In genomic region chr5:130550553-130550940, GRCh38 we compare ENCODE assay signal across 17 cellular contexts.
"Had no signal": no experiment of that assay in that cellular context is flagged by ENCODE, and none has a peak within 500 bp of the region (broad histone marks: within the 10 kb centered on the region; RNA-seq: fewer than 3 reads in every experiment).

No MANE protein-coding gene starts in this region.

- H3K4me3 Mint-ChIP-seq: activated CD8-positive, alpha-beta memory T cell treated with anti-CD3 and anti-CD28 coated beads, Interleukin-2, amount 10 ng/mL, durations not matched to agents 7 days and 5 days; activated naive CD8-positive, alpha-beta T cell treated with anti-CD3 and anti-CD28 coated beads for 36 hours; activated T-cell treated with anti-CD3 and anti-CD28 coated beads, Interleukin-2, amount 50 U/mL, for 4 hours; nephron had no signal

- H3K9me3 Mint-ChIP-seq: activated T-cell treated with anti-CD3 and anti-CD28 coated beads, Interleukin-2, amount 50 U/mL, for 4 hours had no signal

- H3K36me3 ChIP-seq: right lobe of liver, suprapubic skin, upper lobe of right lung had no signal

- H3K27ac ChIP-seq: psoas muscle, right lobe of liver, suprapubic skin, upper lobe of right lung had no signal

- H3K9me3 ChIP-seq: psoas muscle, right lobe of liver, suprapubic skin, upper lobe of right lung had no signal

- H3K36me3 Mint-ChIP-seq: activated CD8-positive, alpha-beta memory T cell treated with anti-CD3 and anti-CD28 coated beads, Interleukin-2, amount 10 ng/mL, durations not matched to agents 7 days and 5 days; activated naive CD8-positive, alpha-beta T cell treated with anti-CD3 and anti-CD28 coated beads for 36 hours had no signal

- H3K4me1 Mint-ChIP-seq: activated CD8-positive, alpha-beta memory T cell treated with anti-CD3 and anti-CD28 coated beads, Interleukin-2, amount 10 ng/mL, durations not matched to agents 7 days and 5 days; activated naive CD8-positive, alpha-beta T cell treated with anti-CD3 and anti-CD28 coated beads for 36 hours; nephron had no signal

- ATAC-seq: activated CD8-positive, alpha-beta memory T cell treated with anti-CD3 and anti-CD28 coated beads, Interleukin-2, amount 10 ng/mL, durations not matched to agents 7 days and 5 days; activated T-cell treated with anti-CD3 and anti-CD28 coated beads, Interleukin-2, amount 50 U/mL, for 4 hours; psoas muscle; right lobe of liver; stimulated activated naive CD8-positive, alpha-beta T cell treated with anti-CD3 and anti-CD28 coated beads, Interleukin-15, Interleukin-2, amounts not matched to agents 100 U/mL and 50 U/mL, for 24 hours; upper lobe of right lung had no signal

- DNase-seq: activated CD4-positive, alpha-beta T cell treated with anti-CD3 and anti-CD28 coated beads for 1 hour; activated CD4-positive, alpha-beta T cell treated with anti-CD3 and anti-CD28 coated beads, Interleukin-2, amount 50 U/mL, for 48 hours; activated CD8-positive, alpha-beta memory T cell treated with anti-CD3 and anti-CD28 coated beads, Interleukin-2, amount 10 ng/mL, durations not matched to agents 7 days and 5 days; activated gamma-delta T cell; activated naive CD8-positive, alpha-beta T cell treated with anti-CD3 and anti-CD28 coated beads for 36 hours; activated T-cell treated with anti-CD3 and anti-CD28 coated beads, Interleukin-2, amount 50 U/mL, for 4 hours; hypothalamus; occipital lobe; right lobe of liver; stimulated activated CD4-positive, alpha-beta T cell treated with anti-CD3 and anti-CD28 coated beads, Interleukin-2, amount 100 ng/mL, for 48 hours; stimulated activated CD8-positive, alpha-beta memory T cell treated with anti-CD3 and anti-CD28 coated beads, Interleukin-4, amount 100 ng/mL, for 48 hours; stimulated activated naive CD8-positive, alpha-beta T cell treated with anti-CD3 and anti-CD28 coated beads, Interleukin-15, Interleukin-2, amounts not matched to agents 100 U/mL and 50 U/mL, for 24 hours; upper lobe of right lung had no signal

- H3K27me3 ChIP-seq: right lobe of liver, suprapubic skin, upper lobe of right lung had no signal

- H3K27me3 Mint-ChIP-seq: activated CD8-positive, alpha-beta memory T cell treated with anti-CD3 and anti-CD28 coated beads, Interleukin-2, amount 10 ng/mL, durations not matched to agents 7 days and 5 days had no signal

- H3K27ac Mint-ChIP-seq: activated CD8-positive, alpha-beta memory T cell treated with anti-CD3 and anti-CD28 coated beads, Interleukin-2, amount 10 ng/mL, durations not matched to agents 7 days and 5 days; activated naive CD8-positive, alpha-beta T cell treated with anti-CD3 and anti-CD28 coated beads for 36 hours; nephron had no signal

- H3K4me3 ChIP-seq: lung, psoas muscle, right lobe of liver, suprapubic skin, upper lobe of right lung had no signal

- H3K4me1 ChIP-seq: psoas muscle, right lobe of liver, suprapubic skin, upper lobe of right lung had no signal
